Comparison of ENCODE assay signal across 15 cellular contexts in the genomic region with DNA sequence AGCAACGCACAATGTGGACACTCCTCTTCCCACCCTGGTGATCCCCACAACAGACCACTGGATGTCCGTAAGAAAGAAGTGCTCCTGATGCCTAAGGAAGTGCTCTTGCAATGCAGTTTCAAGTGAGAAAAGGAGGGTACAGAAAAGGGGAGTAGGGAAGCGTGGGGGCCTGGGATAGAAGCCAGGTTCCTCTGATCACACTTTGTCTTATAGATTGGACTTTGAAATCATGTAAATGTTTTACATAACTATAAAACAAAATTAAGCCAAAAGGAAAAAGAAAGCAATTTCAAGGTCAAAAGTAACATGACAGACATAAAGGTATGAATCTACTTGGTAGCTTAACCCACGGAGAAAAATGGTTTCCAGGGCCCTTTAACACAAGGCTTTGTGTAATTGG.
DNase-seq lines count a peak whose midpoint lies in the region; ATAC-seq and TF ChIP-seq lines count a peak whose summit lies in the region.
"Had no signal": no experiment of that assay in that cellular context is flagged by ENCODE, and none has a peak within 500 bp of the region (broad histone marks: within the 10 kb centered on the region; RNA-seq: fewer than 3 reads in every experiment).

No MANE protein-coding gene starts in this region.

- H3K27me3 ChIP-seq in mucosa of rectum (ENCODE audit: control insufficient read depth in 2 of 2, insufficient read depth in 2 of 2, low read length in 2 of 2) (no peaks in the 10 kb centered on the region), mammary epithelial cell (ENCODE audit: insufficient read depth, low read length) (no peaks in the 10 kb centered on the region), aorta (ENCODE audit: control insufficient read depth in 1 of 2, insufficient read depth in 2 of 2, low read length in 1 of 2) (no peaks in the 10 kb centered on the region)

- no peak overlapping the region for H3K4me2 ChIP-seq in mammary epithelial cell (ENCODE audit: insufficient read depth, low read depth, low read length)

- H3K27ac ChIP-seq in mucosa of rectum (ENCODE audit: low read depth in 2 of 2, low read length in 2 of 2): peak overlapping the region; percentile 44 to 54
- no peak overlapping the region for H3K27ac ChIP-seq in mammary epithelial cell (ENCODE audit: insufficient read depth, low read depth, low read length)
- no peak overlapping the region for H3K27ac ChIP-seq in aorta (ENCODE audit: low read depth in 1 of 2, low read length in 2 of 2)
- H3K27ac ChIP-seq: GM23248 had no signal

- in situ Hi-C loops in mammary epithelial cell (cut with MboI; ENCODE audit: low sequenced_read_pairs in 2 of 2): loop anchor here in 1 of 2 donors (10.0 kb wide), 1 partner anchor 56 kb away; no protein-coding TSS in a partner anchor

- no peaks in the 10 kb centered on the region for H3K9me3 Mint-ChIP-seq in activated naive CD8-positive, alpha-beta T cell (ENCODE audit: low read depth)
- H3K9me3 Mint-ChIP-seq in activated naive CD8-positive, alpha-beta T cell treated with anti-CD3 and anti-CD28 coated beads for 36 hours: peaks cover 4% of the 10 kb centered on the region
- H3K9me3 Mint-ChIP-seq: CD4-positive, alpha-beta memory T cell had no signal

- no peak overlapping the region for H2AFZ ChIP-seq in mammary epithelial cell (ENCODE audit: low read depth, low read length)
- H2AFZ ChIP-seq: GM23248 had no signal

- 84% methylated on average over 4 of the region's 4 CpGs for WGBS in mammary epithelial cell (ENCODE audit: low coverage, missing lambda C conversion rate)
- 92 to 94% methylated on average over 4 of the region's 4 CpGs for WGBS in aorta, 2 donors

- H3K27me3 Mint-ChIP-seq in activated naive CD8-positive, alpha-beta T cell: no peaks in the 10 kb centered on the region
- no peaks in the 10 kb centered on the region for H3K27me3 Mint-ChIP-seq in activated naive CD8-positive, alpha-beta T cell treated with anti-CD3 and anti-CD28 coated beads for 36 hours
- H3K27me3 Mint-ChIP-seq: CD4-positive, alpha-beta memory T cell had no signal

- no peak for TF ChIP-seq CTCF in mammary epithelial cell (conservative IDR thresholded peaks at IDR 0.05 in 1 of 2, IDR thresholded peaks at IDR 0.05 in 1 of 2; ENCODE audit: extremely low read depth in 1 of 2, insufficient read depth in 1 of 2, low read depth in 1 of 2, low read length in 2 of 2)

- H3K79me2 ChIP-seq in mammary epithelial cell (ENCODE audit: insufficient read depth, low read length): no peaks in the 10 kb centered on the region

- no peak for DNase-seq in activated naive CD8-positive, alpha-beta T cell treated with anti-CD3 and anti-CD28 coated beads for 36 hours
- DNase-seq in left colon (peak in 1 of 2 donors; percentile 29), mammary epithelial cell (no peak), aorta (no peak)
- DNase-seq: C1 segment of cervical spinal cord; Calu3; CD4-positive, alpha-beta memory T cell; COR-L47; DMS153; DND-41; GM23248; H7; HCEC 1CT had no signal

- H3K4me1 ChIP-seq in mucosa of rectum (ENCODE audit: control insufficient read depth in 2 of 2, insufficient read depth in 2 of 2, low read length in 2 of 2) (peaks cover 2 to 4% of the 10 kb centered on the region in 2 donors), mammary epithelial cell (ENCODE audit: insufficient read depth, low read length) (no peaks in the 10 kb centered on the region), aorta (ENCODE audit: control insufficient read depth in 1 of 2, insufficient read depth in 2 of 2, low read length in 2 of 2) (no peaks in the 10 kb centered on the region)

- H3K36me3 Mint-ChIP-seq in activated naive CD8-positive, alpha-beta T cell: no peaks in the 10 kb centered on the region
- no peaks in the 10 kb centered on the region for H3K36me3 Mint-ChIP-seq in activated naive CD8-positive, alpha-beta T cell treated with anti-CD3 and anti-CD28 coated beads for 36 hours
- H3K36me3 Mint-ChIP-seq: CD4-positive, alpha-beta memory T cell had no signal

- H3K4me3 ChIP-seq in mucosa of rectum (ENCODE audit: low read length in 2 of 2): no peak overlapping the region
- no peak overlapping the region for H3K4me3 ChIP-seq in mammary epithelial cell (replicated peaks in 1 of 3; ENCODE audit: insufficient read depth in 1 of 3, low read depth in 2 of 3, low read length in 3 of 3)
- no peak overlapping the region for H3K4me3 ChIP-seq in aorta (ENCODE audit: low read length in 2 of 2)
- H3K4me3 ChIP-seq: GM23248 had no signal

- H3K4me1 Mint-ChIP-seq in activated naive CD8-positive, alpha-beta T cell (ENCODE audit: low read depth): peaks cover 21% of the 10 kb centered on the region
- H3K4me1 Mint-ChIP-seq in activated naive CD8-positive, alpha-beta T cell treated with anti-CD3 and anti-CD28 coated beads for 36 hours: peaks cover 16% of the 10 kb centered on the region

- H3K9ac ChIP-seq in mucosa of rectum (ENCODE audit: low read depth in 1 of 2, low read length in 2 of 2) (no peak overlapping the region), mammary epithelial cell (ENCODE audit: insufficient read depth, low read length) (no peak overlapping the region)
- H3K9ac ChIP-seq: GM23248 had no signal

- H3K27ac Mint-ChIP-seq in activated naive CD8-positive, alpha-beta T cell: peak overlapping the region; percentile 10
- no peak overlapping the region for H3K27ac Mint-ChIP-seq in activated naive CD8-positive, alpha-beta T cell treated with anti-CD3 and anti-CD28 coated beads for 36 hours

- no peak overlapping the region for H3K4me3 Mint-ChIP-seq in activated naive CD8-positive, alpha-beta T cell
- H3K4me3 Mint-ChIP-seq in activated naive CD8-positive, alpha-beta T cell treated with anti-CD3 and anti-CD28 coated beads for 36 hours: no peak overlapping the region
- H3K4me3 Mint-ChIP-seq: CD4-positive, alpha-beta memory T cell had no signal

- dilution Hi-C loops in mammary epithelial cell (cut with HindIII; ENCODE audit: low sequenced_read_pairs): no loop called here

- H3K36me3 ChIP-seq in mucosa of rectum (ENCODE audit: control insufficient read depth in 2 of 2, insufficient read depth in 2 of 2, low read length in 2 of 2) (no peaks in the 10 kb centered on the region), mammary epithelial cell (ENCODE audit: insufficient read depth, low read length) (no peaks in the 10 kb centered on the region), aorta (ENCODE audit: control insufficient read depth in 1 of 2, insufficient read depth in 2 of 2, low read length in 1 of 2) (no peaks in the 10 kb centered on the region)

- H3K9me3 ChIP-seq in mucosa of rectum (ENCODE audit: control insufficient read depth in 2 of 2, low read length in 2 of 2): no peaks in the 10 kb centered on the region
- no peaks in the 10 kb centered on the region for H3K9me3 ChIP-seq in mammary epithelial cell (replicated peaks; ENCODE audit: insufficient read depth, low read length)
- peaks cover 1% of the 10 kb centered on the region for H3K9me3 ChIP-seq in aorta (ENCODE audit: control insufficient read depth, low read length)

- intact Hi-C loops in left colon (cut with DNase I, micrococcal nuclease): loop anchor here in 1 of 2 donors (10.0 kb wide), 1 partner anchor 276 kb away; no protein-coding TSS in a partner anchor
- intact Hi-C loops in mammary epithelial cell (cut with micrococcal nuclease): no loop called here
- intact Hi-C loops in aorta (cut with DNase I): no loop called here

- CTCF ChIA-PET in mammary epithelial cell (lab: Charles Lee; ENCODE audit: low non-redundant PET): no interaction called here

- no peaks in the 10 kb centered on the region for H4K20me1 ChIP-seq in mammary epithelial cell (ENCODE audit: insufficient read depth, low read length)

- peak; percentile 72 for ATAC-seq in left colon
- no peak for ATAC-seq in aorta (ENCODE audit: low FRiP score)

- BruUV-seq in mammary epithelial cell (replicated peaks; lab: Mats Ljungman, UMichigan): no TSS peak

Comparison
In these comparisons a context has a peak if more than half of its experiments do, and no peak if none do; other contexts are left out.
1. H3K27ac ChIP-seq: peak in mucosa of rectum (2 of 2); none in mammary epithelial cell (single experiment) and aorta (0 of 2).